18 cellular contexts compared by ENCODE assay signal in the genomic region with DNA sequence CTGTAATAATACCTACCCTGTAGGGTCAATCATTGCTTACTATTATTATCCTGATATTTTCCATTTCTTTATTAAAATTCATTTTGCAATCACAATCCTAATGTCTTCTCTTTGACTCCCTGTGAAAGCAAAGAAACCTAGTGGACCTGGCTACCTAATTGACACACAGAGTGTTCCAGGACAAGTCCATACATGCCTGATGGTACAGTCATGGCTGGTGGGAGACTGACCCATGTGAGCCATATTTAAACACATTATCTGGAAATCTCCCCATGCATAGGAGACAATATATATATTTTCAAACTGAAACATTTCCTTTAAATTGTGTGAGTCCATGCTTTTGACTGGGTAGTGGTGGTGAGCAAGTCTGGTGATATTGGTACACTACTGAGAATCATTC.
"Had no signal": no experiment of that assay in that cellular context is flagged by ENCODE, and none has a peak within 500 bp of the region (broad histone marks: within the 10 kb centered on the region; RNA-seq: fewer than 3 reads in every experiment).

No MANE protein-coding gene starts in this region.

- H3K4me3 ChIP-seq: coronary artery, lower lobe of right lung, suprapubic skin, tibial nerve had no signal

- H3K27me3 ChIP-seq: brain microvascular endothelial cell, suprapubic skin, tibial nerve had no signal

- H3K36me3 ChIP-seq: brain microvascular endothelial cell, lower lobe of right lung, suprapubic skin, tibial nerve had no signal

- DNase-seq: activated gamma-delta T cell treated with Interleukin-2 at 50 U/mL for 16 hours; activated T-cell treated with anti-CD3 and anti-CD28 coated beads, Interleukin-2, amount 50 U/mL, for 1 hour; aorta; brain microvascular endothelial cell; cerebellar nuclear complex; endodermal cell; erythroblast; foreskin fibroblast; kidney; lower lobe of right lung; naive thymus-derived CD4-positive, alpha-beta T cell; retina; stimulated activated CD4-positive, alpha-beta T cell treated with anti-CD3 and anti-CD28 coated beads, Interleukin-4, amount 100 ng/mL, for 4 hours; stimulated activated naive CD8-positive, alpha-beta T cell treated with anti-CD3 and anti-CD28 coated beads, Interleukin-15, amount 100 ng/mL, for 72 hours; T-helper 9 cell had no signal

- H3K27ac ChIP-seq: brain microvascular endothelial cell, coronary artery, lower lobe of right lung, suprapubic skin, tibial nerve had no signal

- H3K9me3 ChIP-seq: lower lobe of right lung, suprapubic skin, tibial nerve had no signal

- H3K4me1 ChIP-seq: lower lobe of right lung, suprapubic skin, tibial nerve had no signal
